In genomic region chr11:113274708-113275582, GRCh38 we compare ENCODE assay signal across 10 cellular contexts. TPM values are rescaled to one million over a fixed set of nuclear protein-coding genes. Genes with fewer than 3 reads are reported as not detected.
DNase-seq lines count a peak whose midpoint lies in the region; ATAC-seq and TF ChIP-seq lines count a peak whose summit lies in the region.
"Had no signal": no experiment of that assay in that cellular context is flagged by ENCODE, and none has a peak within 500 bp of the region (broad histone marks: within the 10 kb centered on the region; RNA-seq: fewer than 3 reads in every experiment).

No MANE protein-coding gene starts in this region.

- no peak overlapping the region for H3K4me3 Mint-ChIP-seq in stimulated activated effector memory CD8-positive, alpha-beta T cell treated with anti-CD3 and anti-CD28 coated beads, Interleukin-12 subunit alpha, Interleukin-12 subunit beta, amount 100 ng/mL, for 72 hours

- peak; percentile 53 for DNase-seq in NCI-H82 (lab: John Stamatoyannopoulos, UW)
- no peak for DNase-seq in NCI-H82 treated with DMSO at 0.1 percent for 48 hours (lab: John Stamatoyannopoulos, UW; ENCODE audit: unreplicated experiment)
- peak; percentile 18 for DNase-seq in RKO (ENCODE audit: low spot score)
- peak; percentile 7 for DNase-seq in fibroblast of villous mesenchyme (ENCODE audit: low read depth)
- DNase-seq in stimulated activated effector memory CD8-positive, alpha-beta T cell treated with anti-CD3 and anti-CD28 coated beads, Interleukin-12 subunit alpha, Interleukin-12 subunit beta, amount 100 ng/mL, for 72 hours (ENCODE audit: low spot score in 2 of 2) = no peak
- DNase-seq in ureter (ENCODE audit: low spot score) = no peak
- no peak for DNase-seq in HUDEP-2 (lab: John Stamatoyannopoulos, UW; ENCODE audit: unreplicated experiment in 76 of 76)
- DNase-seq in hepatic stellate cell (ENCODE audit: low spot score) = no peak
- DNase-seq: NCI-H1092 treated with DMSO at 0.1 percent for 48 hours had no signal

- no peaks in the 10 kb centered on the region for H3K4me1 Mint-ChIP-seq in stimulated activated effector memory CD8-positive, alpha-beta T cell treated with anti-CD3 and anti-CD28 coated beads, Interleukin-12 subunit alpha, Interleukin-12 subunit beta, amount 100 ng/mL, for 72 hours

- TF ChIP-seq CTCF in fibroblast of villous mesenchyme (IDR thresholded peaks at IDR 0.05; ENCODE audit: insufficient read depth, low read depth, low read length) = peak; percentile 27

- no peaks in the 10 kb centered on the region for H3K36me3 Mint-ChIP-seq in stimulated activated effector memory CD8-positive, alpha-beta T cell treated with anti-CD3 and anti-CD28 coated beads, Interleukin-12 subunit alpha, Interleukin-12 subunit beta, amount 100 ng/mL, for 72 hours

- H3K9me3 Mint-ChIP-seq in stimulated activated effector memory CD8-positive, alpha-beta T cell treated with anti-CD3 and anti-CD28 coated beads, Interleukin-12 subunit alpha, Interleukin-12 subunit beta, amount 100 ng/mL, for 72 hours = no peaks in the 10 kb centered on the region

- H3K4me3 ChIP-seq in fibroblast of villous mesenchyme (ENCODE audit: low read depth, low read length) = no peak overlapping the region
- H3K4me3 ChIP-seq: SJSA1 had no signal

- peak; percentile 27 for ATAC-seq in stimulated activated effector memory CD8-positive, alpha-beta T cell treated with anti-CD3 and anti-CD28 coated beads, Interleukin-12 subunit alpha, Interleukin-12 subunit beta, amount 100 ng/mL, for 72 hours

- H3K27ac Mint-ChIP-seq in stimulated activated effector memory CD8-positive, alpha-beta T cell treated with anti-CD3 and anti-CD28 coated beads, Interleukin-12 subunit alpha, Interleukin-12 subunit beta, amount 100 ng/mL, for 72 hours = no peak overlapping the region

RNA-seq across cellular contexts. Expression of gene TTC12, which starts 39.4 kb away (rescaled TPM):
- total RNA-seq in fibroblast of villous mesenchyme = 16.0 and 21.9 TPM in 2 replicates
- 59.3 TPM for total RNA-seq in ureter

Comparison
In these comparisons a context has a peak if more than half of its experiments do, and no peak if none do; other contexts are left out.
1. DNase-seq: peak in NCI-H82 (single experiment), RKO (single experiment) and fibroblast of villous mesenchyme (single experiment); none in NCI-H82 treated with DMSO at 0.1 percent for 48 hours (single experiment), stimulated activated effector memory CD8-positive, alpha-beta T cell treated with anti-CD3 and anti-CD28 coated beads, Interleukin-12 subunit alpha, Interleukin-12 subunit beta, amount 100 ng/mL, for 72 hours (0 of 2), ureter (single experiment), HUDEP-2 (0 of 76) and hepatic stellate cell (single experiment).